Comparison of ENCODE assay signal across 23 cellular contexts in the genomic region with DNA sequence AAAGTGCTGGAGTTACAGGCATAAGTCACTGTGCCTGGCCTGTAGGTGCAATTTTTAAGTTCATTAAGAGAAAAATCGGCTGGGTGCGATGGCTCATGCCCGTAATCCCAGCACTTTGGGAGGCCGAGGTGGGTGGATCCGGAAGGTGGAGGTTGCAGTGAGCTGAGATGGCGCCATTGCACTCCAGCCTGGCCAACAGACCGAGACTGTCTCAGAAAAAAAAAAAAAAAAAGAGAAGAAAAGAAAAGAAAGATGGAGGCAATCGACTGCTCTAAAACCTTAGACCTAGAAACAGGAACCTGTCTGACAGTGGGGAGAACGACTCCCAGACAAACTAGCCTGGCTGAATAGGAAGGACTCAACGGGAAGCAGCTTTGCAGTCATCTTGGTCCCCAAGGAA.
"Had no signal": no experiment of that assay in that cellular context is flagged by ENCODE, and none has a peak within 500 bp of the region (broad histone marks: within the 10 kb centered on the region; RNA-seq: fewer than 3 reads in every experiment).

No MANE protein-coding gene starts in this region.

- ATAC-seq: esophagus mucosa; left lung; naive thymus-derived CD8-positive, alpha-beta T cell; stimulated activated naive B cell treated with anti-CD40 and anti-IgM and Interleukin-4, amounts not matched to agents 10 μg/mL and 1 μg/mL and 100 μg/mL, for 72 hours had no signal

- H3K27me3 ChIP-seq: brain microvascular endothelial cell, left lung, neural progenitor cell, sigmoid colon, transverse colon, uterus had no signal

- H3K9me3 Mint-ChIP-seq: activated CD4-positive, alpha-beta memory T cell treated with anti-CD3 and anti-CD28 coated beads, Interleukin-2, amount 10 ng/mL, durations not matched to agents 7 days and 5 days; activated naive CD4-positive, alpha-beta T cell treated with anti-CD3 and anti-CD28 coated beads, Interleukin-2, amount 50 U/mL, for 24 hours; naive thymus-derived CD8-positive, alpha-beta T cell; neural progenitor cell; stimulated activated naive B cell treated with anti-CD40 and anti-IgM and Interleukin-4, amounts not matched to agents 10 μg/mL and 1 μg/mL and 100 μg/mL, for 72 hours had no signal

- H3K4me1 Mint-ChIP-seq: stimulated activated naive B cell treated with anti-CD40 and anti-IgM and Interleukin-4, amounts not matched to agents 10 μg/mL and 1 μg/mL and 100 μg/mL, for 72 hours had no signal

- H3K4me3 ChIP-seq: left lung, neural progenitor cell, sigmoid colon, smooth muscle cell, transverse colon, uterus had no signal

- DNase-seq: activated CD4-positive, alpha-beta memory T cell treated with anti-CD3 and anti-CD28 coated beads, Interleukin-2, amount 10 ng/mL, durations not matched to agents 7 days and 5 days; activated CD4-positive, alpha-beta T cell treated with anti-CD3 and anti-CD28 coated beads for 48 hours; activated gamma-delta T cell treated with Interleukin-2 at 50 U/mL for 16 hours; brain microvascular endothelial cell; caudate nucleus; effector memory CD4-positive, alpha-beta T cell; foreskin melanocyte; glutamatergic neuron; hippocampal formation; kidney glomerular epithelial cell; left lung; naive thymus-derived CD8-positive, alpha-beta T cell; retina; sigmoid colon; stimulated activated CD4-positive, alpha-beta T cell treated with anti-CD3 and anti-CD28 coated beads, Interleukin-15, amount 100 ng/mL, for 24 hours; stimulated activated naive B cell treated with anti-CD40 and anti-IgM and Interleukin-4, amounts not matched to agents 10 μg/mL and 1 μg/mL and 100 μg/mL, for 72 hours; transverse colon; uterus had no signal

- H3K27me3 Mint-ChIP-seq: activated naive CD4-positive, alpha-beta T cell treated with anti-CD3 and anti-CD28 coated beads, Interleukin-2, amount 50 U/mL, for 24 hours; progenitor cell of endocrine pancreas; stimulated activated naive B cell treated with anti-CD40 and anti-IgM and Interleukin-4, amounts not matched to agents 10 μg/mL and 1 μg/mL and 100 μg/mL, for 72 hours had no signal

- H3K36me3 Mint-ChIP-seq: activated naive CD4-positive, alpha-beta T cell treated with anti-CD3 and anti-CD28 coated beads, Interleukin-2, amount 50 U/mL, for 24 hours; naive thymus-derived CD8-positive, alpha-beta T cell had no signal

- H3K27ac Mint-ChIP-seq: activated CD4-positive, alpha-beta memory T cell treated with anti-CD3 and anti-CD28 coated beads, Interleukin-2, amount 10 ng/mL, durations not matched to agents 7 days and 5 days; activated naive CD4-positive, alpha-beta T cell treated with anti-CD3 and anti-CD28 coated beads, Interleukin-2, amount 50 U/mL, for 24 hours; naive thymus-derived CD8-positive, alpha-beta T cell; neural progenitor cell; progenitor cell of endocrine pancreas had no signal

- H3K4me3 Mint-ChIP-seq: activated CD4-positive, alpha-beta memory T cell treated with anti-CD3 and anti-CD28 coated beads, Interleukin-2, amount 10 ng/mL, durations not matched to agents 7 days and 5 days; activated naive CD4-positive, alpha-beta T cell treated with anti-CD3 and anti-CD28 coated beads, Interleukin-2, amount 50 U/mL, for 24 hours; naive thymus-derived CD8-positive, alpha-beta T cell; neural progenitor cell; stimulated activated naive B cell treated with anti-CD40 and anti-IgM and Interleukin-4, amounts not matched to agents 10 μg/mL and 1 μg/mL and 100 μg/mL, for 72 hours had no signal

- H3K27ac ChIP-seq: brain microvascular endothelial cell, left lung, neural progenitor cell, sigmoid colon, transverse colon, uterus had no signal
